1 cellular context compared by ENCODE assay signal in the genomic region with DNA sequence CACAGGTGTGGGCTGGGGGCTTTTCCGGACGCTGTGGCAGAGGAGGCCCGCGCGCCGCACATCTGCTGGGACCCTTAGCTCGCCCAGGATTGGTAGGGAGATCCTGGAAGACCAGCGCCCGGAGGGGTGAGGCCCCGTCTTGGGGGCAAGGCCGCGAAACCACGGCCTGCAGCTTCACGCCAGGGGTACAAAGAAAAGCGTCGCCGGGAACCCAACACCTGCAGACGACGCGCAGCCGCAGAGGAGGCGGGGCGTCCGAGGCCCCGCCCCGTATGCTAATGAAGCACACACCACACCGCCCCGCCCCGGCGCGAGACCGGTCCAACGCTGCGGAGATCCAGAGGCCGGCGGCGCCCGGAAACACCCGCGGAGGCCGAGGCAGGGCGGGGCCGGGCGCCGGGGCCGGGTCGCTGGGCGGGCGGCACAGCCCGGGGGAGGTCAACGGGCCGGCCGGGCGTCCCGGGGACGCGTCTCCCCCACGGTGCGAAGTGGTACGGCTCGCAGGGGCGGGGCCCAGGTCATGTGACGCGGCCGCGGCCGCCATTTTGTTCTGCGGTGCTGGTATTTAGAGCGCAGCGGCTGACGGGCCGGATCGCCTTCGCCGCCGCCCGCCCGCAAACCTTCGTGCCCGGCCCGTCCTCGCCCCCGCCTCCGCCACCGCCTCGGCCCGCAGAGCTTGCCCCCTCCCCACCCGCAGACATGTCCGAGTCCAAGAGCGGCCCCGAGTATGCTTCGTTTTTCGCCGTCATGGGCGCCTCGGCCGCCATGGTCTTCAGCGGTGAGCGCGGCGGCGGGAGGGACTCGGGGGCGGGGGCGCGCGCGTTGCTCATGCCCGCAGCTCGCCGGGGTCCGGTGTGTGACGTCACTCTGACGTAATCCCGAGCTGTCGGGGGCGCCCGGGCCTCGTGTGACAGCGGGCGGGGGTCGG.
TF ChIP-seq lines count a peak whose summit lies in the region.

Gene ATP6V0C, plus strand, starts transcription at position 548 of the 928 bp plus-strand sequence. Its CDS starts 152 bp downstream, at position 700.

TF ChIP-seq in GM12878, 131 proteins besides CTCF, POLR2A, EP300 and RAD21 (continued from another document):
- TF ChIP-seq SKIL (IDR thresholded peaks at IDR 0.05; ENCODE audit: low read depth, poor library complexity, severe bottlenecking) (no peak), HCFC1 (IDR thresholded peaks at IDR 0.05; ENCODE audit: low read length) (peak; percentile 54), ZSCAN29 (IDR thresholded peaks at IDR 0.05) (no peak), PML (IDR thresholded peaks at IDR 0.05; ENCODE audit: low read length) (no peak; the same call in 1 of the 2 replicates), BCL11A (IDR thresholded peaks at IDR 0.05; ENCODE audit: low read depth, low read length) (no peak), ZNF274 (IDR thresholded peaks at IDR 0.05; ENCODE audit: insufficient read depth, insufficient read length) (no peak), RUNX3 (IDR thresholded peaks at IDR 0.05; ENCODE audit: low read length) (peak; percentile 62), USF2 (IDR thresholded peaks at IDR 0.05; ENCODE audit: borderline replicate concordance, low read depth, low read length) (peak; percentile 81), ATF3 (IDR thresholded peaks at IDR 0.05; ENCODE audit: borderline replicate concordance, extremely low read depth, low read depth, low read length) (peak; percentile 80), SUPT20H (IDR thresholded peaks at IDR 0.05; ENCODE audit: borderline replicate concordance, control insufficient read depth, low read depth, low read length) (no peak), SMARCA5 (IDR thresholded peaks at IDR 0.05) (no peak; the same call in 1 of the 2 replicates), SMAD1 (IDR thresholded peaks at IDR 0.05; ENCODE audit: low read depth, partially characterized antibody) (no peak), E2F4 (IDR thresholded peaks at IDR 0.05; ENCODE audit: low read depth, low read length) (no peak; the same call in 1 of the 2 replicates), CHD1 (IDR thresholded peaks at IDR 0.05; ENCODE audit: low read depth, low read length) (peak; percentile 98), HDAC2 (IDR thresholded peaks at IDR 0.05) (no peak), YY1 (IDR thresholded peaks at IDR 0.05; ENCODE audit: low read depth, low read length) (peak; percentile 98), CREB1 (IDR thresholded peaks at IDR 0.05; ENCODE audit: low read depth) (peak; percentile 94), ZBTB33 (IDR thresholded peaks at IDR 0.05) (no peak), ZNF592 (IDR thresholded peaks at IDR 0.05) (peak; percentile 29; the same call in 1 of the 2 replicates), MYB (IDR thresholded peaks at IDR 0.05; ENCODE audit: borderline replicate concordance, low read depth, low read length) (no peak), GABPA (IDR thresholded peaks at IDR 0.05; ENCODE audit: low read depth) (no peak), KAT2A (conservative IDR thresholded peaks at IDR 0.05; ENCODE audit: control insufficient read depth, low read depth, low read length) (no peak), ZNF384 (IDR thresholded peaks at IDR 0.05; ENCODE audit: borderline replicate concordance, low read depth, low read length) (no peak), RBBP5 (conservative IDR thresholded peaks at IDR 0.05) (no peak)
- TF ChIP-seq, protein P1, sequence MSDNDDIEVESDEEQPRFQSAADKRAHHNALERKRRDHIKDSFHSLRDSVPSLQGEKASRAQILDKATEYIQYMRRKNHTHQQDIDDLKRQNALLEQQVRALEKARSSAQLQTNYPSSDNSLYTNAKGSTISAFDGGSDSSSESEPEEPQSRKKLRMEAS (IDR thresholded peaks at IDR 0.05; ENCODE audit: low read depth, low read length), result peak; percentile 69
TF ChIP-seq in GM12878: peak in this region for 56.
